In the genomic region with DNA sequence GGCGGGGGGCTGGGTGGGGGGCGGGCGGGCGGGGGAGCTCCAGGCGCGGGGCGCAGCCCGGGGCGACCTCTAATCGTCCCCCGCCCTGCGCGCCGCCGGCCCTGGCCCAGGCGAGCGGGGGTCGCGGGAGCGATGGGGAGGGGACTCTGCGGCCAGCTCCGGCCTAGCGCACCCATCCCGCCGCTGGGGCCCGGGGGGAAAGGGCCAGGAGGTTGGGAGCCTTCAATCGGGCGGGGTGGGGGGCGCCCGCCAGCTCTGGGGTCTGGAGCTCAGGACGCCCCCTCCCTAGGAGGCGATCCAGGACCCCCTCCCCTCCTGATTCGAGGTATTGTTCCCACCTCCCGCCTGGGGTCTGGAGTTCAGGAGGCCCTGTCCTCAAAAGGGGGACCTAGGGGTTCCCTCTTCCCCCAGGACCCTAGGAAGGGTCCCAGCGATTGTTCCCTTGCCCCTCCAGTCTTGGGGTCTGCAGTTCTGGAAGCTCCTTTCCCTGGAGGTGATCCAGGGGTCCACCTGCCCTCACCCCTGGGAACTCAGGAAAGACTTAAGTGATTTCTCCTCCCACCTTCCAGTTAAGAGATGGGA, we compare ENCODE assay signal across 8 cellular contexts. TPM values are rescaled to one million over a fixed set of nuclear protein-coding genes. Genes with fewer than 3 reads are reported as not detected.
A peak's percentile ranks its signal among the peaks of the same experiment; 100 is the strongest.
DNase-seq lines count a peak whose midpoint lies in the region; TF ChIP-seq lines count a peak whose summit lies in the region.

No MANE protein-coding gene starts in this region.

- no peaks in the 10 kb centered on the region for H3K9me3 Mint-ChIP-seq in T-helper 2 cell treated with Interferon-gamma antibody and Interleukin-4, amounts not matched to agents 5 μg/mL and 100 μg/mL, for 36 hours

- TF ChIP-seq POLR2A in testis (IDR thresholded peaks at IDR 0.05) = no peak

- peaks cover 6% of the 10 kb centered on the region for H3K4me1 ChIP-seq in testis

- peak overlapping the region; percentile 59 to 60 for H3K4me3 ChIP-seq in testis

- intact Hi-C loops in testis (cut with DNase I; ENCODE audit: low total_unique reads) = no loop called here

- peaks cover 28% of the 10 kb centered on the region for H3K27me3 Mint-ChIP-seq in T-helper 2 cell treated with Interferon-gamma antibody and Interleukin-4, amounts not matched to agents 5 μg/mL and 100 μg/mL, for 36 hours (ENCODE audit: low read depth)

- H3K27me3 ChIP-seq in testis = no peaks in the 10 kb centered on the region

- H3K27ac ChIP-seq in angular gyrus (ENCODE audit: low read depth, low read length) = peak overlapping the region; percentile 92
- peak overlapping the region; percentile 42 to 69 for H3K27ac ChIP-seq in testis

- DNase-seq in T-helper 2 cell treated with Interferon-gamma antibody and Interleukin-4, amounts not matched to agents 5 μg/mL and 100 μg/mL, for 36 hours (ENCODE audit: low spot score) = no peak
- DNase-seq in T-helper 2 cell (no peak), left kidney (ENCODE audit: low read depth, low spot score) (peak; percentile 56), testis (no peak), SHP77 (lab: John Stamatoyannopoulos, UW) (no peak), NCI-H2081 (lab: John Stamatoyannopoulos, UW) (no peak), NCI-H345 treated with DMSO at 0.1 percent for 48 hours (lab: John Stamatoyannopoulos, UW; ENCODE audit: unreplicated experiment) (no peak)

- no peak for TF ChIP-seq CTCF in testis (IDR thresholded peaks at IDR 0.05)

- H3K9me3 ChIP-seq in testis = no peaks in the 10 kb centered on the region

- H3K4me1 Mint-ChIP-seq in T-helper 2 cell treated with Interferon-gamma antibody and Interleukin-4, amounts not matched to agents 5 μg/mL and 100 μg/mL, for 36 hours (ENCODE audit: low read depth) = peaks cover 6% of the 10 kb centered on the region

- peak overlapping the region; percentile 57 for H3K4me3 Mint-ChIP-seq in T-helper 2 cell treated with Interferon-gamma antibody and Interleukin-4, amounts not matched to agents 5 μg/mL and 100 μg/mL, for 36 hours

- 0 to 2% methylated on average over 1 to 22 of the region's 35 CpGs for WGBS in testis, 2 donors

- no peak overlapping the region for H3K27ac Mint-ChIP-seq in T-helper 2 cell treated with Interferon-gamma antibody and Interleukin-4, amounts not matched to agents 5 μg/mL and 100 μg/mL, for 36 hours

- no peaks in the 10 kb centered on the region for H3K36me3 ChIP-seq in testis (ENCODE audit: low read depth, missing control alignments)

- H3K36me3 Mint-ChIP-seq in T-helper 2 cell treated with Interferon-gamma antibody and Interleukin-4, amounts not matched to agents 5 μg/mL and 100 μg/mL, for 36 hours (ENCODE audit: low read depth) = no peaks in the 10 kb centered on the region

RNA-seq across cellular contexts. Expression of a gene that starts 0.5 kb away (rescaled TPM):
- total RNA-seq in testis = 10 to 100 TPM; 28.7 to 35.9 TPM
- 21.0 TPM for polyA plus RNA-seq in testis (ENCODE audit: insufficient read depth, low read depth, low replicate concordance)

RNA-seq across cellular contexts. Expression of a gene that starts 6.1 kb away (rescaled TPM):
- 10 to 100 TPM; 17.7 to 26.9 TPM for total RNA-seq in testis
- 15.2 TPM for polyA plus RNA-seq in testis (ENCODE audit: insufficient read depth, low read depth, low replicate concordance)

RNA-seq across cellular contexts. Expression of a gene that starts 19.1 kb away (rescaled TPM):
- 100 to 1,000 TPM; 109 to 143 TPM for total RNA-seq in testis
- 153 TPM for polyA plus RNA-seq in testis (ENCODE audit: insufficient read depth, low read depth, low replicate concordance)

RNA-seq across cellular contexts. Expression of a gene that starts 27.5 kb away (rescaled TPM):
- 10 to 100 TPM; 12.3 to 20.9 TPM for total RNA-seq in testis
- 26.0 TPM for polyA plus RNA-seq in testis (ENCODE audit: insufficient read depth, low read depth, low replicate concordance)
